8 cellular contexts compared by ENCODE assay signal in the genomic region with DNA sequence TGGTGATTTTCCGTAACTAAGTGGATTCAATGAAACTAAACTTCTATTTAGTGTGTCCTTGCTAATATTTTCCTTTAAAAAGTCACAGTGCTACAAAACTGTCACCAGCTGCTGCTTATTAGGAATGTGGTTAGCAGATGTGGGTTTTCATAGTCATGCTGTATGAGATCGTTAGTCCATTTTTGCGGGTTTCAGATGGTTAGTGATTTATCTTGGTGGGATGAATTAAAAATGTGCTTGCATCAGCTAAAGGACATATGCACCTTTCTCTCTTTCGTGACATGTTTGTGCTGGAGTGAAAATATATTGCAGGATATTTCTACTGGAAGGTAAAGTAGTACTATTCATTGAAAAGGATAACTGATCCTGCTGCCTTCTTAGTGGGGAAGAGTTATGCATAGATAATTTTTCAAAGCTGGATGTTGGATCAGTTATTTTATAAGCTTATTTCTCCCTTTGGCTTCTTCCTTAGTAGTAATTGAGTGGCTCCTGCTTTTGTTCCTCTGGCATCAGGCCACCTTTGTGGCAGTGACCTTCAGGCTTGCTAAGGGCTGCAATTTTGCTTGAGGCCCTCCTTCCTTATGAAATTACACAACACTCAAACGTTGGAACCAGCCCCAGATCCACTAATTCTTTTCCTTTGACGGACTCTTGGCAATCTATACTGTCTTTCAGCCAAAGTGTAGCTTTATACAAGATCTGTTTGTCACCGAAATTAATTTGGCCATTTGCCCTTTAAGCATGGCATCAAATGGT. TPM values are rescaled to one million over a fixed set of nuclear protein-coding genes. Genes with fewer than 3 reads are reported as not detected.
DNase-seq lines count a peak whose midpoint lies in the region; ATAC-seq and TF ChIP-seq lines count a peak whose summit lies in the region.

No MANE protein-coding gene starts in this region.

- peak; percentile 49 for DNase-seq in AG04450 (ENCODE audit: low read depth, low spot score)
- DNase-seq in NCI-H1092 treated with DMSO at 0.1 percent for 48 hours (lab: John Stamatoyannopoulos, UW), result peak; percentile 77
- DNase-seq in cerebellar cortex (ENCODE audit: low spot score), result peak; percentile 25
- peak; percentile 62 for DNase-seq in mesenchymal stem cell
- DNase-seq in stimulated activated CD4-positive, alpha-beta T cell treated with anti-CD3 and anti-CD28 coated beads, Interleukin-1b, Interleukin-23, amount 100 ng/mL, for 48 hours, result no peak

- no peak for TF ChIP-seq CTCF in AG04450 (IDR thresholded peaks at IDR 0.05; ENCODE audit: low read depth, low read length)

- no peak overlapping the region for H4K8ac ChIP-seq in mesenchymal stem cell (ENCODE audit: low read length)

- H2BK5ac ChIP-seq in mesenchymal stem cell (ENCODE audit: low read depth, low read length, poor library complexity, severe bottlenecking), result no peak overlapping the region

- H3K9me3 ChIP-seq in AG04450 (ENCODE audit: control insufficient read depth, insufficient read depth, low read length) (no peaks in the 10 kb centered on the region), mesenchymal stem cell (ENCODE audit: control insufficient read depth, low read length) (no peaks in the 10 kb centered on the region)

- no peak overlapping the region for H2AFZ ChIP-seq in mesenchymal stem cell (ENCODE audit: low read depth, low read length)

- no peak overlapping the region for H2BK12ac ChIP-seq in mesenchymal stem cell (ENCODE audit: low read length in 2 of 2)

- no peak overlapping the region for H3K4ac ChIP-seq in mesenchymal stem cell (ENCODE audit: low read depth in 1 of 2, low read length in 2 of 2)

- H3K23ac ChIP-seq in mesenchymal stem cell (ENCODE audit: low read length in 2 of 2), result no peak overlapping the region

- H2BK120ac ChIP-seq in mesenchymal stem cell (ENCODE audit: low read depth, low read length), result no peak overlapping the region

- no peak overlapping the region for H3K18ac ChIP-seq in mesenchymal stem cell (ENCODE audit: low read depth in 1 of 2, low read length in 2 of 2)

- H4K91ac ChIP-seq in mesenchymal stem cell (ENCODE audit: low read length), result no peak overlapping the region

- peaks cover 16% of the 10 kb centered on the region for H3K4me1 ChIP-seq in mesenchymal stem cell (ENCODE audit: control insufficient read depth, insufficient read depth, low read depth, low read length)

- H3K27me3 ChIP-seq in AG04450 (ENCODE audit: control insufficient read depth, insufficient read depth, low read length) (no peaks in the 10 kb centered on the region), mesenchymal stem cell (ENCODE audit: control insufficient read depth in 1 of 2, insufficient read depth in 1 of 2, low read length in 2 of 2) (no peaks in the 10 kb centered on the region)

- no peak overlapping the region for H3K14ac ChIP-seq in mesenchymal stem cell (ENCODE audit: low read length in 2 of 2)

- ATAC-seq in GM19324 (IDR thresholded peaks at IDR 0.05; ENCODE audit: low FRiP score, unreplicated experiment) (no peak), GM18868 (IDR thresholded peaks at IDR 0.05; ENCODE audit: unreplicated experiment) (no peak), HG02642 (IDR thresholded peaks at IDR 0.05; ENCODE audit: poor library complexity, unreplicated experiment) (no peak)

- CTCF ChIA-PET in AG04450 (lab: Charles Lee), result interaction anchor here (0.9 to 1.2 kb wide), 3 partner anchors 13 to 133 kb away, joined by 3 to 4 read pairs (median 3); no protein-coding TSS in a partner anchor

- peak overlapping the region; percentile 28 for H3K9ac ChIP-seq in mesenchymal stem cell (ENCODE audit: low read length)

- H2AK5ac ChIP-seq in mesenchymal stem cell (ENCODE audit: low read length, severe bottlenecking), result peak overlapping the region; percentile 13

- 72% methylated on average over 6 of the region's 7 CpGs for WGBS in mesenchymal stem cell

- H3K4me2 ChIP-seq in mesenchymal stem cell (ENCODE audit: low read length, poor library complexity, severe bottlenecking), result no peak overlapping the region

- H3K36me3 ChIP-seq in mesenchymal stem cell (ENCODE audit: control insufficient read depth in 1 of 2, insufficient read depth in 2 of 2, low read depth in 1 of 2, low read length in 2 of 2), result peaks cover 0 to 4% of the 10 kb centered on the region in 2 experiments

- POLR2A ChIA-PET in AG04450 (lab: Yijun Ruan, JAX), result interaction anchor here (0.6 to 1.2 kb wide), 3 partner anchors 8 to 46 kb away, joined by 3 to 4 read pairs (median 3); no protein-coding TSS in a partner anchor

- H3K27ac ChIP-seq in AG04450 (ENCODE audit: low read depth, low read length) (peak overlapping the region; percentile 75), mesenchymal stem cell (ENCODE audit: low read length, poor library complexity, severe bottlenecking) (peak overlapping the region; percentile 47)

- no peak overlapping the region for H3K4me3 ChIP-seq in AG04450 (ENCODE audit: low read depth, low read length)
- H3K4me3 ChIP-seq in mesenchymal stem cell (ENCODE audit: insufficient read depth in 1 of 2, low read depth in 1 of 2, low read length in 2 of 2), result peak overlapping the region in 1 of 2 experiments; percentile 15

- no peak overlapping the region for H2BK15ac ChIP-seq in mesenchymal stem cell (ENCODE audit: low read depth, poor library complexity, severe bottlenecking)

- H3K79me1 ChIP-seq in mesenchymal stem cell (replicated peaks; ENCODE audit: low read length, poor library complexity, severe bottlenecking), result peaks cover 3% of the 10 kb centered on the region

RNA-seq across cellular contexts. Expression of gene SNTB2, which starts 7.5 kb away (rescaled TPM):
- 62.6 and 72.0 TPM in 2 replicates for polyA plus RNA-seq in AG04450 (2011; rRNA removed)
- 147 and 149 TPM in 2 replicates for polyA minus RNA-seq in AG04450 (2011; rRNA and poly(A)+ RNA removed)
- 8.5 TPM for polyA plus RNA-seq in mesenchymal stem cell (2013, experiment 1 of 2)
- polyA plus RNA-seq in mesenchymal stem cell (2013, experiment 2 of 2), result 8.2 TPM

RNA-seq across cellular contexts. Expression of gene UTP4, which starts 47.0 kb away (rescaled TPM):
- 54.2 and 54.3 TPM in 2 replicates for polyA plus RNA-seq in AG04450 (2011; rRNA removed)
- polyA minus RNA-seq in AG04450 (2011; rRNA and poly(A)+ RNA removed), result 69.9 and 104 TPM in 2 replicates
- polyA plus RNA-seq in mesenchymal stem cell (2013, experiment 1 of 2), result 27.9 TPM
- polyA plus RNA-seq in mesenchymal stem cell (2013, experiment 2 of 2), result 27.8 TPM

RNA-seq across cellular contexts. Expression of gene CHTF8, which starts 47.0 kb away (rescaled TPM):
- polyA plus RNA-seq in AG04450 (2011; rRNA removed), result 84.8 and 112 TPM in 2 replicates
- polyA minus RNA-seq in AG04450 (2011; rRNA and poly(A)+ RNA removed), result 126 and 158 TPM in 2 replicates
- 68.6 TPM for polyA plus RNA-seq in mesenchymal stem cell (2013, experiment 1 of 2)
- 67.4 TPM for polyA plus RNA-seq in mesenchymal stem cell (2013, experiment 2 of 2)
